17 cellular contexts compared by ENCODE assay signal in the genomic region with DNA sequence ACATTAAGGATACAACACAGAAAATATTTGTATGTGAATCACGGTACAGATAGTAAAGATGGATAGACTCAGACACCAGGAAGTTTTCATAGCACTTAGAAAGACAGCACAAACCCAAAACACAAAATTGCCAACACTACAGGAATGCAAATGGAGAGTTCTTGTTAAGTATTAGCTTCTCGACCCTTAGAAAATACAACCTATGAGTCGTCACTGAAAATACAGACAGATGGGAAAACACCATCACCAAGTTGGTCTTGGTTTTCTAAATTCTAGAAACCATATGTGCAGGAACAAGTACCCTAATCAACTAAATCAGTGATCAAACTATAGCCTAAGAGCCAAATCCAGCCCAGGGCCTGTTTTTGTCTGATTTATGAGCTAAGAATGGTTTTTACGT.
"Had no signal": no experiment of that assay in that cellular context is flagged by ENCODE, and none has a peak within 500 bp of the region (broad histone marks: within the 10 kb centered on the region; RNA-seq: fewer than 3 reads in every experiment).

No MANE protein-coding gene starts in this region.

- ATAC-seq: effector memory CD8-positive, alpha-beta T cell; gastroesophageal sphincter; right cardiac atrium; upper lobe of right lung had no signal

- H3K9me3 Mint-ChIP-seq: activated B cell treated with CpG ODN at 0.5 μM for 24 hours; activated CD4-positive, alpha-beta T cell treated with anti-CD3 and anti-CD28 coated beads, Interleukin-2, amount 10 ng/mL, durations not matched to agents 7 days and 5 days; effector memory CD8-positive, alpha-beta T cell had no signal

- H3K4me1 ChIP-seq: ascending aorta, gastroesophageal sphincter, upper lobe of right lung had no signal

- H3K9me3 ChIP-seq: ascending aorta, gastroesophageal sphincter, thoracic aorta, upper lobe of right lung had no signal

- H3K27ac Mint-ChIP-seq: activated B cell treated with CpG ODN at 0.5 μM for 24 hours; activated CD4-positive, alpha-beta T cell treated with anti-CD3 and anti-CD28 coated beads, Interleukin-2, amount 10 ng/mL, durations not matched to agents 7 days and 5 days; effector memory CD8-positive, alpha-beta T cell; nephron progenitor cell; progenitor cell of endocrine pancreas had no signal

- H3K27me3 Mint-ChIP-seq: activated B cell treated with CpG ODN at 0.5 μM for 24 hours; activated CD4-positive, alpha-beta T cell treated with anti-CD3 and anti-CD28 coated beads, Interleukin-2, amount 10 ng/mL, durations not matched to agents 7 days and 5 days; effector memory CD8-positive, alpha-beta T cell; progenitor cell of endocrine pancreas had no signal

- H3K4me1 Mint-ChIP-seq: activated CD4-positive, alpha-beta T cell treated with anti-CD3 and anti-CD28 coated beads, Interleukin-2, amount 10 ng/mL, durations not matched to agents 7 days and 5 days; nephron progenitor cell had no signal

- DNase-seq: activated B cell treated with CpG ODN at 0.5 μM for 24 hours; activated CD4-positive, alpha-beta T cell treated with anti-CD3 and anti-CD28 coated beads, Interleukin-2, amount 10 ng/mL, durations not matched to agents 7 days and 5 days; activated CD8-positive, alpha-beta memory T cell treated with anti-CD3 and anti-CD28 coated beads, Interleukin-2, amount 50 U/mL, for 48 hours; activated naive CD4-positive, alpha-beta T cell; dermis blood vessel endothelial cell; effector memory CD8-positive, alpha-beta T cell; left ventricle myocardium inferior; nephron progenitor cell; occipital lobe; right cardiac atrium; small intestine; stimulated activated CD4-positive, alpha-beta T cell treated with anti-CD3 and anti-CD28 coated beads, Interleukin-4, amount 100 ng/mL, for 24 hours; upper lobe of right lung had no signal

- H3K36me3 ChIP-seq: ascending aorta, gastroesophageal sphincter, thoracic aorta, upper lobe of right lung had no signal

- H3K27ac ChIP-seq: ascending aorta, gastroesophageal sphincter, left ventricle myocardium inferior, thoracic aorta, upper lobe of right lung had no signal

- H3K4me3 ChIP-seq: ascending aorta, gastroesophageal sphincter, left ventricle myocardium inferior, thoracic aorta, upper lobe of right lung had no signal

- H3K4me3 Mint-ChIP-seq: activated B cell treated with CpG ODN at 0.5 μM for 24 hours; activated CD4-positive, alpha-beta T cell treated with anti-CD3 and anti-CD28 coated beads, Interleukin-2, amount 10 ng/mL, durations not matched to agents 7 days and 5 days; effector memory CD8-positive, alpha-beta T cell; nephron progenitor cell had no signal
